Comparison of ENCODE assay signal across 1 cellular context in the genomic region with DNA sequence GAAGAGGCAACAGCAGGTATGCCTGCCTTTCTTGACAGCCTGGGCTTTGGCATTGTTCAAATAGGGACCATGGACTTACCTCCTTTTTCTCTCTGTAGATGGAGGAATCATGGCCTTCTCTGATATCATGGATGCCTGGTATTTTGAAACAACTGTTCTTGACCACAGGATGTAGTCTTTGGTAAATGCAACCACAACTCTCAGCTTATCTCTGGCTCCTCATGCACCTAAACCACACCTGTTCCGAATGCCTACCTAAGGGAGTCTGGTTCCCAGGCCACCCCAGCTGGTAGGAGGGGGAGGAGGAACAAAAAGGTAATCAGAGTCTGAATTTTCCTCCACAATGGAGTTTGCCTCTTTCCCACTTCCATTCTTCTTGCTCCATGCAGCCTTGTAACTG.
TF ChIP-seq lines count a peak whose summit lies in the region.

No MANE protein-coding gene starts in this region.

TF ChIP-seq in H1, 55 proteins besides CTCF, POLR2A, EP300 and RAD21:
- TF ChIP-seq RXRA (IDR thresholded peaks at IDR 0.05; ENCODE audit: insufficient read depth, low read depth, low read length) (no peak), HDAC2 (IDR thresholded peaks at IDR 0.05; ENCODE audit: borderline replicate concordance in 1 of 2, low read depth in 2 of 2, low read length in 2 of 2) (no peak), SP4 (IDR thresholded peaks at IDR 0.05; ENCODE audit: low read length) (no peak), POLR2AphosphoS5 (IDR thresholded peaks at IDR 0.05; ENCODE audit: low read depth, low read length) (no peak), ATF2 (IDR thresholded peaks at IDR 0.05; ENCODE audit: low read length) (no peak)
